20 cellular contexts compared by ENCODE assay signal in genomic region chr3:119613201-119613600, GRCh38. TPM values are rescaled to one million over a fixed set of nuclear protein-coding genes. Genes with fewer than 3 reads are reported as not detected.
"Had no signal": no experiment of that assay in that cellular context is flagged by ENCODE, and none has a peak within 500 bp of the region (broad histone marks: within the 10 kb centered on the region; RNA-seq: fewer than 3 reads in every experiment).

No MANE protein-coding gene starts in this region.

- H2AFZ ChIP-seq: parathyroid adenoma had no signal

- H3K9me3 ChIP-seq: ascending aorta, sigmoid colon, stomach, thoracic aorta, upper lobe of right lung had no signal

- FAIRE-seq: bronchial epithelial cell had no signal

- H3K27ac ChIP-seq: ascending aorta, gastroesophageal sphincter, heart right ventricle, parathyroid adenoma, sigmoid colon, stomach, thoracic aorta, upper lobe of right lung had no signal

- H3K27me3 ChIP-seq: ascending aorta, gastroesophageal sphincter, heart right ventricle, sigmoid colon, stomach, upper lobe of right lung had no signal

- H3K36me3 ChIP-seq: ascending aorta, gastroesophageal sphincter, heart right ventricle, sigmoid colon, stomach, thoracic aorta, upper lobe of right lung had no signal

- H3K9ac ChIP-seq: parathyroid adenoma had no signal

- DNase-seq: activated CD4-positive, CD25-positive, alpha-beta regulatory T cell treated with anti-CD3 and anti-CD28 coated beads, Interleukin-2, amount 50 U/mL, for 72 hours; activated naive CD4-positive, alpha-beta T cell treated with anti-CD3 and anti-CD28 coated beads for 36 hours; activated naive CD8-positive, alpha-beta T cell treated with anti-CD3 and anti-CD28 coated beads, Interleukin-2, amount 50 U/mL, for 24 hours; dermis blood vessel endothelial cell; effector memory CD8-positive, alpha-beta T cell; heart right ventricle; left cardiac atrium; naive thymus-derived CD4-positive, alpha-beta T cell; sigmoid colon; stimulated activated CD4-positive, alpha-beta T cell treated with anti-CD3 and anti-CD28 coated beads, Interleukin-2, amount 100 ng/mL, for 24 hours; stomach; upper lobe of right lung had no signal

- ATAC-seq: activated naive CD8-positive, alpha-beta T cell treated with anti-CD3 and anti-CD28 coated beads, Interleukin-2, amount 50 U/mL, for 24 hours; effector memory CD8-positive, alpha-beta T cell; gastroesophageal sphincter; heart right ventricle; left cardiac atrium; naive thymus-derived CD4-positive, alpha-beta T cell; upper lobe of right lung had no signal

- H3K4me3 ChIP-seq: ascending aorta, gastroesophageal sphincter, heart right ventricle, lung, sigmoid colon, stomach, thoracic aorta, upper lobe of right lung had no signal

- H3K4me1 ChIP-seq: ascending aorta, gastroesophageal sphincter, heart right ventricle, sigmoid colon, stomach, upper lobe of right lung had no signal

- H3K79me2 ChIP-seq: parathyroid adenoma had no signal

RNA-seq across cellular contexts. Expression of gene PLA1A, which starts 15.5 kb away (rescaled TPM):
- total RNA-seq: activated T-helper 2 cell treated with anti-CD3 and anti-CD28 coated beads, Interferon-gamma antibody, Interleukin-2, Interleukin-4, amounts not matched to agents 10 μg/mL and 5 μg/mL and 100 μg/mL, durations not matched to agents 14 hours and 24 hours and 36 hours; bronchial epithelial cell had no signal
- polyA plus RNA-seq: naive thymus-derived CD4-positive, alpha-beta T cell had no signal

RNA-seq across cellular contexts. Expression of gene POPDC2, which starts 47.2 kb away (rescaled TPM):
- total RNA-seq: bronchial epithelial cell had no signal

RNA-seq across cellular contexts. Expression of gene CD80, which starts 53.8 kb away (rescaled TPM):
- total RNA-seq: bronchial epithelial cell, chondrocyte had no signal
- polyA plus RNA-seq: naive thymus-derived CD4-positive, alpha-beta T cell had no signal
